Comparison of ENCODE assay signal across 34 cellular contexts in the genomic region with DNA sequence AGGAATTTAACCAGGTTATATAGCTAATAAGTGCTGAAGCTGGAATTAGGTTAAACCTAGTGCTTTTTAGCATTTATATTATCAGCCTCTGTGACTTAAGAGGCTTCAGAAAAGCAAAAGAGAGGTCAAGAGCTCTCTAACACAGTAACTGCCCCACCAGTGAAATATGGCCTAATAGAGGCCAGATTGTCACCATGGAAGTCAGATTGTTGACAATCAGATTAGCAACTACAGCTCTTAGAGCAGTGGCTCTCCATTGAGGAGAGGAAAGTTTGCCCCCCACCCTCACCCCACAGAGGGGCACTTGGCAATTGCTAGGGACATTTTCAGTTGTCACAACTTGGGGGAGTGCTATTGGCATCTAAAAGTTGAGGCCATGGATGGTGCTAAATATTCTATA. TPM values are rescaled to one million over a fixed set of nuclear protein-coding genes. Genes with fewer than 3 reads are reported as not detected.
"Had no signal": no experiment of that assay in that cellular context is flagged by ENCODE, and none has a peak within 500 bp of the region (broad histone marks: within the 10 kb centered on the region; RNA-seq: fewer than 3 reads in every experiment).

No MANE protein-coding gene starts in this region.

- H3K4me1 Mint-ChIP-seq: activated B cell treated with CpG ODN at 0.5 μM for 24 hours; activated T-helper 17 cell treated with anti-CD3 and anti-CD28 coated beads, Interleukin-2, amount 50 U/mL, for 72 hours had no signal

- H3K27ac Mint-ChIP-seq: activated B cell treated with CpG ODN at 0.5 μM for 24 hours; activated CD8-positive, alpha-beta T cell treated with anti-CD3 and anti-CD28 coated beads for 36 hours; activated naive CD8-positive, alpha-beta T cell; activated T-helper 17 cell treated with anti-CD3 and anti-CD28 coated beads, Interleukin-2, amount 50 U/mL, for 72 hours; T-helper 17 cell; T-helper 2 cell treated with Interferon-gamma antibody and Interleukin-4, amounts not matched to agents 5 μg/mL and 100 μg/mL, for 36 hours had no signal

- H3K27me3 Mint-ChIP-seq: activated naive CD8-positive, alpha-beta T cell; activated T-helper 17 cell treated with anti-CD3 and anti-CD28 coated beads, Interleukin-2, amount 50 U/mL, for 72 hours had no signal

- H3K36me3 ChIP-seq: brain microvascular endothelial cell, colonic mucosa, gastroesophageal sphincter, heart right ventricle, WERI-Rb-1 had no signal

- H3K4me3 ChIP-seq: colonic mucosa, gastroesophageal sphincter, heart right ventricle had no signal

- H3K9me3 ChIP-seq: colonic mucosa, gastroesophageal sphincter, heart right ventricle had no signal

- ATAC-seq: activated CD4-positive, CD25-positive, alpha-beta regulatory T cell treated with anti-CD3 and anti-CD28 coated beads, Interleukin-2, amount 50 U/mL, for 24 hours; activated CD8-positive, alpha-beta T cell treated with anti-CD3 and anti-CD28 coated beads for 36 hours; activated T-cell treated with anti-CD3 and anti-CD28 coated beads, Interleukin-2, amount 50 U/mL, for 4 hours; activated T-helper 17 cell treated with anti-CD3 and anti-CD28 coated beads, Interleukin-2, amount 50 U/mL, for 72 hours; esophagus mucosa; gastroesophageal sphincter; heart right ventricle; T-helper 17 cell had no signal

- H3K4me3 Mint-ChIP-seq: activated B cell treated with CpG ODN at 0.5 μM for 24 hours; activated CD8-positive, alpha-beta T cell treated with anti-CD3 and anti-CD28 coated beads for 36 hours; activated naive CD8-positive, alpha-beta T cell; activated T-cell treated with anti-CD3 and anti-CD28 coated beads, Interleukin-2, amount 50 U/mL, for 4 hours; activated T-helper 17 cell treated with anti-CD3 and anti-CD28 coated beads, Interleukin-2, amount 50 U/mL, for 72 hours; T-helper 17 cell; T-helper 2 cell treated with Interferon-gamma antibody and Interleukin-4, amounts not matched to agents 5 μg/mL and 100 μg/mL, for 36 hours had no signal

- H3K27ac ChIP-seq: brain microvascular endothelial cell, colonic mucosa, epithelial cell of prostate, gastroesophageal sphincter, heart right ventricle, WERI-Rb-1 had no signal

- DNase-seq: activated B cell treated with CpG ODN at 0.5 μM for 24 hours; activated CD4-positive, alpha-beta T cell treated with anti-CD3 and anti-CD28 coated beads for 48 hours; activated CD4-positive, alpha-beta T cell treated with anti-CD3 and anti-CD28 coated beads, Interleukin-2, amount 50 U/mL, for 1 hour; activated CD4-positive, alpha-beta T cell treated with anti-CD3 and anti-CD28 coated beads, Interleukin-2, amount 50 U/mL, for 48 hours; activated CD8-positive, alpha-beta memory T cell treated with anti-CD3 and anti-CD28 coated beads for 24 hours; activated CD8-positive, alpha-beta T cell treated with anti-CD3 and anti-CD28 coated beads for 36 hours; activated effector memory CD4-positive, alpha-beta T cell treated with Interleukin-2 at 50 U/mL for 16 hours; activated gamma-delta T cell treated with Interleukin-2 at 50 U/mL for 16 hours; activated naive CD4-positive, alpha-beta T cell treated with anti-CD3 and anti-CD28 coated beads, Interleukin-2, amount 50 U/mL, for 16 hours; activated naive CD4-positive, alpha-beta T cell treated with Interleukin-2 at 50 U/mL for 16 hours; activated T-cell treated with anti-CD3 and anti-CD28 coated beads, Interleukin-2, amount 50 U/mL, for 4 hours; amniotic stem cell; anterior cingulate cortex; brain microvascular endothelial cell; central memory CD4-positive, alpha-beta T cell; cerebellar nuclear complex; colonic mucosa; effector CD8-positive, alpha-beta T cell; foreskin fibroblast; heart right ventricle; T-helper 1 cell; T-helper 17 cell; T1000; WERI-Rb-1 had no signal

- H3K4me1 ChIP-seq: colonic mucosa had no signal

- H3K36me3 Mint-ChIP-seq: activated naive CD8-positive, alpha-beta T cell had no signal

- H3K27me3 ChIP-seq: brain microvascular endothelial cell, colonic mucosa, gastroesophageal sphincter, heart right ventricle had no signal

- H3K9me3 Mint-ChIP-seq: activated B cell treated with CpG ODN at 0.5 μM for 24 hours; activated CD8-positive, alpha-beta T cell treated with anti-CD3 and anti-CD28 coated beads for 36 hours; activated T-cell treated with anti-CD3 and anti-CD28 coated beads, Interleukin-2, amount 50 U/mL, for 4 hours; activated T-helper 17 cell treated with anti-CD3 and anti-CD28 coated beads, Interleukin-2, amount 50 U/mL, for 72 hours; T-helper 2 cell treated with Interferon-gamma antibody and Interleukin-4, amounts not matched to agents 5 μg/mL and 100 μg/mL, for 36 hours had no signal

RNA-seq across cellular contexts. Expression of a gene that starts 23.3 kb away (rescaled TPM):
- total RNA-seq: activated B cell treated with CpG ODN at 0.5 μM for 24 hours; activated CD8-positive, alpha-beta T cell treated with anti-CD3 and anti-CD28 coated beads for 36 hours; activated T-cell treated with anti-CD3 and anti-CD28 coated beads, Interleukin-2, amount 50 U/mL, for 4 hours; activated T-helper 17 cell treated with anti-CD3 and anti-CD28 coated beads, Interleukin-2, amount 50 U/mL, for 72 hours; dermis microvascular lymphatic vessel endothelial cell; endothelial cell of umbilical vein; esophagus mucosa; glomerular endothelial cell; T-helper 17 cell had no signal
- polyA plus RNA-seq: endothelial cell of umbilical vein had no signal
